In the genomic region with DNA sequence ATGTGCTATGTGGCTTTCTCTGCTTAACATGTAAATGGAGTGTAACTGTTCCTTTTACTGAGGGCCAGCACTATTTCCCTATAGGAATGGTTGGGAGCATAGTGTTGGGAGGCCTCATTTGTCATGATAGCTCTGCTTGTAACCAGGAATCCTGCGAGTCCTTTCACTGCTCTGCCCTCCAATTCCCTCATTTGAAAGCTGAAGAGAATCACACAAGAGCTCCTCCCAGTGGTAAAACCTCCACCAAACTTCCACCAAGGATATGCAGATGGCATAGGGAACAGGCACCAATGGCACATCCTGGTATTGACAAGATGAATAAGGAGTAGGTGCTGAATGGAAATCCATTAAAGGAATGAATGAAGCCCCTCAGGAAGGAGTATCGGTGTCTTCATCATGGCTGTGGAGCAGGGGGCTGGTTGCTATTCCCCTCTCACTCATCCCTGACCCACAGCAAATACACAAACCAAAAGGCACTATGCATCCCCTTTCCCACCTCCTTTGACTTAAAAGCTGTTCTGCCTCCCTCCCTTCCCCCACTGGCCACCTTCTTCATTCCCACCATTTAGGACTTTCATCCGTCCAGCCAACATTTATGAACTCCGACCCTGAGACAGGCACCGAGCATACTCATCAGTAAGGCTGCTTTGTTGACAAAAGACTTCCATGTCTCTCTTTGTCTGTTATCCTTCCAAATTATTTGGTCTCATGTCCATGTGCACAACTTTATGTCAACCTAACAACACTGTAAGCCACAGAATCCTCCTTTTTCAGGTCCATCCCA, we compare ENCODE assay signal across 9 cellular contexts.
DNase-seq lines count a peak whose midpoint lies in the region; ATAC-seq, FAIRE-seq and TF ChIP-seq lines count a peak whose summit lies in the region.
"Had no signal": no experiment of that assay in that cellular context is flagged by ENCODE, and none has a peak within 500 bp of the region (broad histone marks: within the 10 kb centered on the region; RNA-seq: fewer than 3 reads in every experiment).

No MANE protein-coding gene starts in this region.

- H3K4me1 ChIP-seq in OCI-LY3 (ENCODE audit: low read length) (0 out of 2 replicates have a peak, but pooled peaks cover 7% of the 10 kb centered on the region), endothelial cell of umbilical vein (ENCODE audit: control insufficient read depth, extremely low read depth, insufficient read depth, low read length) (no peaks in the 10 kb centered on the region)

- POLR2A ChIA-PET in endothelial cell of umbilical vein (lab: Charles Lee): no interaction called here

- dilution Hi-C loops in endothelial cell of umbilical vein (cut with MboI; ENCODE audit: extremely low pct_ligation_motif_present, low sequenced_read_pairs): no loop called here

- DNase-seq in ELR (ENCODE audit: low read depth) (peak; percentile 28), endothelial cell of umbilical vein (ENCODE audit: low read depth, low spot score) (peak; percentile 52), NCI-H2171 treated with DMSO at 0.1 percent for 48 hours (lab: John Stamatoyannopoulos, UW) (no peak)

- no peak for FAIRE-seq in endothelial cell of umbilical vein (lab: Jason Lieb, UNC)

- H3K27ac ChIP-seq in OCI-LY3 (ENCODE audit: low read length) (no peak overlapping the region), endothelial cell of umbilical vein (ENCODE audit: insufficient read depth, low read depth, low read length) (no peak overlapping the region), neural cell (ENCODE audit: low read length) (no peak overlapping the region)

- H3K4me2 ChIP-seq in OCI-LY3 (ENCODE audit: low read length) (no peak overlapping the region), endothelial cell of umbilical vein (ENCODE audit: insufficient read depth, low read length) (no peak overlapping the region), neural cell (ENCODE audit: low read length) (no peak overlapping the region)

- no peaks in the 10 kb centered on the region for H3F3A ChIP-seq in neural cell (ENCODE audit: insufficient read depth, low read length, poor library complexity, severe bottlenecking)

- H3K9ac ChIP-seq in OCI-LY3 (ENCODE audit: low read length) (no peak overlapping the region), endothelial cell of umbilical vein (replicated peaks; ENCODE audit: extremely low read depth, insufficient read depth, low read length) (no peak overlapping the region), neural cell (ENCODE audit: low read length) (no peak overlapping the region)

- CTCF ChIA-PET in endothelial cell of umbilical vein (lab: Charles Lee): interaction anchor here (0.6 to 3.7 kb wide), 28 partner anchors 10 to 932 kb away, joined by 3 to 41 read pairs (median 4); no protein-coding TSS in a partner anchor

- TF ChIP-seq POLR2A in endothelial cell of umbilical vein (IDR thresholded peaks at IDR 0.05; ENCODE audit: low read depth, low read length): no peak

- TF ChIP-seq CTCF in OCI-LY3 (IDR thresholded peaks at IDR 0.05; ENCODE audit: low read depth, low read length) (peak; percentile 51), endothelial cell of umbilical vein (IDR thresholded peaks at IDR 0.05; ENCODE audit: extremely low read depth in 1 of 2, insufficient read depth in 1 of 2, low read depth in 1 of 2, low read length in 2 of 2) (peak; percentile 20 to 30), neural cell (IDR thresholded peaks at IDR 0.05; ENCODE audit: poor library complexity, severe bottlenecking) (peak; percentile 9)

- H3K4me3 ChIP-seq in OCI-LY3 (ENCODE audit: low read length) (no peak overlapping the region), endothelial cell of umbilical vein (replicated peaks in 1 of 3; ENCODE audit: insufficient read depth in 1 of 3, low read depth in 1 of 3, low read length in 3 of 3) (no peak overlapping the region), neural cell (ENCODE audit: low read length) (no peak overlapping the region)
- H3K4me3 ChIP-seq: lung had no signal

- no peak overlapping the region for H2AFZ ChIP-seq in OCI-LY3 (ENCODE audit: low read depth, low read length)
- H2AFZ ChIP-seq in endothelial cell of umbilical vein (ENCODE audit: low read depth, low read length): no peak overlapping the region
- H2AFZ ChIP-seq in neural cell (ENCODE audit: low read depth, low read length): no peak overlapping the region

- no peak for TF ChIP-seq EP300 in neural cell (conservative IDR thresholded peaks at IDR 0.05; ENCODE audit: poor library complexity, severe bottlenecking)

- no peaks in the 10 kb centered on the region for H3K9me1 ChIP-seq in endothelial cell of umbilical vein (replicated peaks; ENCODE audit: control insufficient read depth, extremely low read depth, insufficient read depth, low read length)

- no peak for TF ChIP-seq RAD21 in neural cell (conservative IDR thresholded peaks at IDR 0.05)

- intact Hi-C loops in endothelial cell of umbilical vein (cut with micrococcal nuclease): loop anchor here (1.0 kb wide), 2 partner anchors 305 to 472 kb away; no protein-coding TSS in a partner anchor

- ATAC-seq in GM21423 (IDR thresholded peaks at IDR 0.05; ENCODE audit: unreplicated experiment) (no peak), GM19397 (IDR thresholded peaks at IDR 0.05; ENCODE audit: unreplicated experiment) (no peak), GM19463 (IDR thresholded peaks at IDR 0.05; ENCODE audit: unreplicated experiment) (no peak)

- no peaks in the 10 kb centered on the region for H3K27me3 ChIP-seq in OCI-LY3 (ENCODE audit: low read depth, low read length)
- H3K27me3 ChIP-seq in endothelial cell of umbilical vein (ENCODE audit: control insufficient read depth in 2 of 2, insufficient read depth in 2 of 2, low read length in 2 of 2): no peaks in the 10 kb centered on the region
- H3K27me3 ChIP-seq in neural cell (ENCODE audit: insufficient read depth, low read depth, low read length): no peaks in the 10 kb centered on the region

- no peaks in the 10 kb centered on the region for H3K9me2 ChIP-seq in neural cell (ENCODE audit: insufficient read depth, low read length)

- BruUV-seq in endothelial cell of umbilical vein (replicated peaks; lab: Mats Ljungman, UMichigan): no TSS peak

- peaks cover 100% of the 10 kb centered on the region for H3K79me2 ChIP-seq in OCI-LY3 (ENCODE audit: low read length)
- peaks cover 70% of the 10 kb centered on the region for H3K79me2 ChIP-seq in endothelial cell of umbilical vein (ENCODE audit: control insufficient read depth, insufficient read depth, low read length)
- H3K79me2 ChIP-seq in neural cell (replicated peaks; ENCODE audit: insufficient read depth, low read length): no peaks in the 10 kb centered on the region

- H3K36me3 ChIP-seq in OCI-LY3 (replicated peaks; ENCODE audit: low read depth, low read length) (peaks cover 70% of the 10 kb centered on the region), endothelial cell of umbilical vein (ENCODE audit: control insufficient read depth in 2 of 2, extremely low read depth in 1 of 2, insufficient read depth in 2 of 2, low read length in 2 of 2) (no peaks in the 10 kb centered on the region), neural cell (ENCODE audit: insufficient read depth, low read length) (no peaks in the 10 kb centered on the region)

- no peaks in the 10 kb centered on the region for H3K9me3 ChIP-seq in OCI-LY3 (ENCODE audit: insufficient read depth, low read length)
- H3K9me3 ChIP-seq in endothelial cell of umbilical vein (replicated peaks; ENCODE audit: control insufficient read depth, insufficient read depth, low read length): no peaks in the 10 kb centered on the region
- no peaks in the 10 kb centered on the region for H3K9me3 ChIP-seq in neural cell (ENCODE audit: low read length)

- H4K20me1 ChIP-seq in OCI-LY3 (ENCODE audit: insufficient read depth, low read length) (peaks cover 96% of the 10 kb centered on the region), endothelial cell of umbilical vein (replicated peaks; ENCODE audit: control insufficient read depth, extremely low read depth, insufficient read depth, low read length) (no peaks in the 10 kb centered on the region), neural cell (ENCODE audit: insufficient read depth) (no peaks in the 10 kb centered on the region)

TF ChIP-seq in endothelial cell of umbilical vein, 7 proteins besides CTCF, POLR2A, EP300 and RAD21:
- TF ChIP-seq POLR2AphosphoS5 (IDR thresholded peaks at IDR 0.05; ENCODE audit: insufficient read depth, low read depth, low read length) (no peak), GATA2 (IDR thresholded peaks at IDR 0.05; ENCODE audit: insufficient read depth, insufficient read length, low read depth, low read length) (no peak), MYC (IDR thresholded peaks at IDR 0.05; ENCODE audit: low read depth, low read length) (no peak), FOS (IDR thresholded peaks at IDR 0.05; ENCODE audit: borderline replicate concordance, insufficient read depth, low read length) (no peak), EZH2 (IDR thresholded peaks at IDR 0.05; ENCODE audit: borderline replicate concordance, low read depth, low read length, severe bottlenecking) (no peak), JUN (IDR thresholded peaks at IDR 0.05; ENCODE audit: borderline replicate concordance, insufficient read depth, insufficient read length, low read depth) (no peak)
- TF ChIP-seq, protein P1, sequence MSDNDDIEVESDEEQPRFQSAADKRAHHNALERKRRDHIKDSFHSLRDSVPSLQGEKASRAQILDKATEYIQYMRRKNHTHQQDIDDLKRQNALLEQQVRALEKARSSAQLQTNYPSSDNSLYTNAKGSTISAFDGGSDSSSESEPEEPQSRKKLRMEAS (IDR thresholded peaks at IDR 0.05; ENCODE audit: insufficient read depth, insufficient read length): no peak

TF ChIP-seq in neural cell, 6 proteins besides CTCF, POLR2A, EP300 and RAD21:
- TF ChIP-seq TAF1 (IDR thresholded peaks at IDR 0.05; ENCODE audit: low read depth) (no peak), SMC3 (conservative IDR thresholded peaks at IDR 0.05; ENCODE audit: poor library complexity) (no peak), EZH2 (IDR thresholded peaks at IDR 0.05; ENCODE audit: borderline replicate concordance, insufficient read depth, low read length, poor library complexity, severe bottlenecking) (no peak), MXI1 (conservative IDR thresholded peaks at IDR 0.05; ENCODE audit: poor library complexity, severe bottlenecking) (no peak)
